20 cellular contexts compared by ENCODE assay signal in genomic region chr13:49776871-49777270, GRCh38. TPM values are rescaled to one million over a fixed set of nuclear protein-coding genes. Genes with fewer than 3 reads are reported as not detected.
DNase-seq lines count a peak whose midpoint lies in the region; TF ChIP-seq lines count a peak whose summit lies in the region.
"Had no signal": no experiment of that assay in that cellular context is flagged by ENCODE, and none has a peak within 500 bp of the region (broad histone marks: within the 10 kb centered on the region; RNA-seq: fewer than 3 reads in every experiment).

No MANE protein-coding gene starts in this region.

- no peak overlapping the region for H3K27ac ChIP-seq in KMS-11
- H3K27ac ChIP-seq: A549, BLaER1, RWPE1, SJCRH30 had no signal

- peaks cover 48% of the 10 kb centered on the region for H3K4me1 ChIP-seq in KMS-11 (ENCODE audit: low read depth, poor library complexity, severe bottlenecking)
- H3K4me1 ChIP-seq: BLaER1, SJCRH30 had no signal

- H3K36me3 Mint-ChIP-seq in chondrocyte (ENCODE audit: low read depth): no peaks in the 10 kb centered on the region

- no peak overlapping the region for H3K9ac ChIP-seq in KMS-11
- H3K9ac ChIP-seq: BLaER1 had no signal

- DNase-seq in EH (ENCODE audit: low read depth) (peak; percentile 56), chondrocyte (ENCODE audit: low spot score) (no peak), kidney tubule cell (ENCODE audit: low spot score) (peak; percentile 24), islet precursor cell (no peak), DMS53 treated with DMSO at 0.1 percent for 48 hours (lab: John Stamatoyannopoulos, UW; ENCODE audit: unreplicated experiment) (no peak), cerebellar nuclear complex (lab: John Stamatoyannopoulos, UW) (no peak), COLO668 (lab: John Stamatoyannopoulos, UW; ENCODE audit: unreplicated experiment) (no peak)
- DNase-seq: DMS 273 treated with DMSO at 0.1 percent for 48 hours; H7; NCI-H1048; NCI-H146; NCI-H345; NCI-H526 treated with DMSO at 0.1 percent for 48 hours; NK-92 treated with Interleukin-12 subunit alpha and Interleukin-12 subunit beta, amount 100 ng/mL, for 24 hours; SJCRH30 had no signal

- H3K4me2 ChIP-seq in KMS-11: 0 out of 2 replicates have a peak overlapping the region, but pooled peaks have one; percentile 59
- H3K4me2 ChIP-seq: A549, BLaER1 had no signal

- no peak overlapping the region for H2AFZ ChIP-seq in KMS-11 (ENCODE audit: low read depth)

- peak overlapping the region; percentile 68 for H3K27ac Mint-ChIP-seq in chondrocyte (ENCODE audit: unreplicated experiment)

- H3K27me3 ChIP-seq in KMS-11 (ENCODE audit: insufficient read depth, low read depth): no peaks in the 10 kb centered on the region
- H3K27me3 ChIP-seq: BLaER1, SJCRH30 had no signal

- no peak overlapping the region for H3K4me3 Mint-ChIP-seq in chondrocyte (ENCODE audit: unreplicated experiment)

- TF ChIP-seq CTCF in KMS-11 (conservative IDR thresholded peaks at IDR 0.05; ENCODE audit: low read depth, low read length): no peak
- no peak for TF ChIP-seq CTCF in chondrocyte (IDR thresholded peaks at IDR 0.05)

- no peak overlapping the region for H3K4me3 ChIP-seq in KMS-11 (IDR thresholded peaks at IDR 0.05; ENCODE audit: insufficient read depth, low read depth, low read length)
- H3K4me3 ChIP-seq: A549, BLaER1, K562, SJCRH30 had no signal

- H3K36me3 ChIP-seq in KMS-11 (ENCODE audit: insufficient read depth): no peaks in the 10 kb centered on the region

- peaks cover 52% of the 10 kb centered on the region for H3K4me1 Mint-ChIP-seq in chondrocyte (ENCODE audit: low read depth)

- H3K9me3 Mint-ChIP-seq in chondrocyte (ENCODE audit: low read depth): no peaks in the 10 kb centered on the region

- no peaks in the 10 kb centered on the region for H3K27me3 Mint-ChIP-seq in chondrocyte (ENCODE audit: low read depth)

- H4K20me1 ChIP-seq in KMS-11 (ENCODE audit: insufficient read depth): 0 out of 2 replicates have a peak, but pooled peaks cover 11% of the 10 kb centered on the region

- H3K79me2 ChIP-seq in KMS-11 (ENCODE audit: insufficient read depth, low read depth): peaks cover 44% of the 10 kb centered on the region; the same call in 1 of the 2 replicates

RNA-seq across cellular contexts. Expression of gene KPNA3, which starts 15.6 kb away (rescaled TPM):
- 51.2 to 54.6 TPM (median 54.1 TPM) in 3 replicates for total RNA-seq in chondrocyte

Comparison
In these comparisons a context has a peak if more than half of its experiments do, and no peak if none do; other contexts are left out.
1. DNase-seq: peak in EH (single experiment) and kidney tubule cell (single experiment); none in chondrocyte (single experiment), islet precursor cell (single experiment), DMS53 treated with DMSO at 0.1 percent for 48 hours (single experiment), cerebellar nuclear complex (0 of 2) and COLO668 (single experiment).